Comparison of ENCODE assay signal across 16 cellular contexts in the genomic region with DNA sequence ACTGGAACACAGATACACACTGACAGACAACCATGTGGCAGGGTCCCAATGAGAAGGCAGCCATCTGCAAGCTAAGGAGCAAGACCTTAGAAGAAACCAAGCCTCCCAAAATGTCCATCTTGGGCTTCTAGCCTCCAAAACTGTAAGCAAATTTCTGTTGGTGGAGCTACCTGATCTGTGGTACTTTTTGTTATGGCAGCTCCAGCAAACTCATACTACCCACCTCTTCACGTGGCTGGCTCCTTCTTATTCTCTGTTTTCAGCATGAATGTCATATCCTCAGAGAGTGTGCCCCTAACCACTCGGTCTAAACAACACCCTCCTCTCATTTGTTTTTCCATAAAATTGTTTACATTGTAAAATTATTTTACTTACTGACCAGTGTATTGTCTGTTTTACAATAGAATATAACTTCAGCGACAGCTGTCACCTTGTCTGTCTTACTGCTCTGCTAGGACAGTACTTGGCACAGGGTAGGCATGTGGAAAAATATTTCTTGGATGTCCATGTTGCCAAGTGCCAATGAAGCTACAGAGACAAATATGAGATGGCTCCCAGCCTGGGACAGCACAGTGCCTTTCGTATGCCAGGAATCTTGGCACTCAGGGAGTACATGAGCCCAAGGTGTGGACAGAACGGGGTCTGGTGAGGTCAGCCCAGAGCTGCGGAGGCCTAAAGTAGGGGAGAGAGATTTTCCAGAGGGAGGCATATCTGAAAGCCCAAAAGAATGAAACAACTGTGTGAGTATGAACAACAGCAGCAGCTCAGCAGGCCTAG. TPM values are rescaled to one million over a fixed set of nuclear protein-coding genes. Genes with fewer than 3 reads are reported as not detected.
DNase-seq lines count a peak whose midpoint lies in the region; ATAC-seq and TF ChIP-seq lines count a peak whose summit lies in the region.
"Had no signal": no experiment of that assay in that cellular context is flagged by ENCODE, and none has a peak within 500 bp of the region (broad histone marks: within the 10 kb centered on the region; RNA-seq: fewer than 3 reads in every experiment).

No MANE protein-coding gene starts in this region.

- H3K27me3 ChIP-seq in breast epithelium (no peaks in the 10 kb centered on the region), left ventricle myocardium inferior (ENCODE audit: low read depth) (no peaks in the 10 kb centered on the region)

- peak in 1 of 2 donors; percentile 71 for DNase-seq in breast epithelium (ENCODE audit: low spot score in 2 of 2)
- no peak for DNase-seq in MCF 10A (ENCODE audit: unreplicated experiment)
- DNase-seq in left ventricle myocardium inferior: peak; percentile 66
- no peak for DNase-seq in progenitor cell of endocrine pancreas (ENCODE audit: low spot score, unreplicated experiment)
- DNase-seq in NCI-H446 treated with DMSO at 0.1 percent for 48 hours (lab: John Stamatoyannopoulos, UW): no peak
- DNase-seq in NCI-H526 treated with DMSO at 0.1 percent for 48 hours (lab: John Stamatoyannopoulos, UW): no peak
- DNase-seq in CD1c-positive myeloid dendritic cell (ENCODE audit: extremely low spot score): no peak
- DNase-seq: 8988T; CD8-positive, alpha-beta memory T cell; DMS79 treated with DMSO at 0.1 percent for 48 hours; KG1; NCI-H1092 treated with DMSO at 0.1 percent for 48 hours; NCI-H187; NCI-H345; PC-9 had no signal

- no peak for TF ChIP-seq CTCF in breast epithelium (IDR thresholded peaks at IDR 0.05)
- no peak for TF ChIP-seq CTCF in MCF 10A (IDR thresholded peaks at IDR 0.05; ENCODE audit: unreplicated experiment)
- TF ChIP-seq CTCF in left ventricle myocardium inferior (IDR thresholded peaks at IDR 0.05; ENCODE audit: borderline replicate concordance): no peak
- TF ChIP-seq CTCF in progenitor cell of endocrine pancreas (IDR thresholded peaks at IDR 0.05; ENCODE audit: unreplicated experiment): no peak

- H3K36me3 Mint-ChIP-seq in MCF 10A (ENCODE audit: insufficient read depth, unreplicated experiment) (no peaks in the 10 kb centered on the region), progenitor cell of endocrine pancreas (ENCODE audit: insufficient read depth) (no peaks in the 10 kb centered on the region)
- H3K36me3 Mint-ChIP-seq: CD8-positive, alpha-beta memory T cell had no signal

- H3K4me3 Mint-ChIP-seq in MCF 10A (ENCODE audit: unreplicated experiment) (no peak overlapping the region), progenitor cell of endocrine pancreas (ENCODE audit: low read depth) (no peak overlapping the region)
- H3K4me3 Mint-ChIP-seq: CD8-positive, alpha-beta memory T cell had no signal

- H3K4me3 ChIP-seq in breast epithelium (no peak overlapping the region), left ventricle myocardium inferior (no peak overlapping the region)
- H3K4me3 ChIP-seq: PC-9 had no signal

- TF ChIP-seq POLR2A in breast epithelium (IDR thresholded peaks at IDR 0.05): no peak

- H3K4me1 Mint-ChIP-seq in MCF 10A (ENCODE audit: insufficient read depth, unreplicated experiment): no peaks in the 10 kb centered on the region
- peaks cover 44% of the 10 kb centered on the region for H3K4me1 Mint-ChIP-seq in progenitor cell of endocrine pancreas (ENCODE audit: low read depth)
- H3K4me1 Mint-ChIP-seq: CD8-positive, alpha-beta memory T cell had no signal

- peak overlapping the region; percentile 16 to 42 for H3K27ac ChIP-seq in breast epithelium
- peak overlapping the region; percentile 89 for H3K27ac ChIP-seq in left ventricle myocardium inferior (replicated peaks)
- H3K27ac ChIP-seq: PC-9 had no signal

- CTCF ChIA-PET in MCF 10A (lab: Yijun Ruan, JAX): interaction anchor here (0.5 to 1.4 kb wide), 5 partner anchors 13 to 27 kb away, joined by 3 to 5 read pairs (median 3); no protein-coding TSS in a partner anchor

- H3K9me3 Mint-ChIP-seq in MCF 10A (ENCODE audit: unreplicated experiment) (no peaks in the 10 kb centered on the region), progenitor cell of endocrine pancreas (ENCODE audit: low read depth) (no peaks in the 10 kb centered on the region)
- H3K9me3 Mint-ChIP-seq: CD8-positive, alpha-beta memory T cell had no signal

- no TSS peak for BruUV-seq in MCF 10A (replicated peaks; lab: Mats Ljungman, UMichigan)

- H3K27ac Mint-ChIP-seq in MCF 10A (ENCODE audit: low read depth, unreplicated experiment) (no peak overlapping the region), progenitor cell of endocrine pancreas (peak overlapping the region; percentile 51)

- H3K36me3 ChIP-seq in breast epithelium (no peaks in the 10 kb centered on the region), left ventricle myocardium inferior (no peaks in the 10 kb centered on the region)

- intact Hi-C loops in breast epithelium (cut with DNase I; ENCODE audit: low total_unique reads) (no loop called here), MCF 10A (cut with micrococcal nuclease) (loop anchor here (10.0 kb wide), 1 partner anchor 51 kb away; no protein-coding TSS in a partner anchor), left ventricle myocardium inferior (cut with micrococcal nuclease) (no loop called here)

- ATAC-seq in GM21529 (IDR thresholded peaks at IDR 0.05; ENCODE audit: unreplicated experiment): no peak

- POLR2A ChIA-PET in MCF 10A (lab: Yijun Ruan, JAX): interaction anchor here (1.2 to 1.8 kb wide), 2 partner anchors 18 to 23 kb away, joined by 3 to 7 read pairs; a partner anchor contains a TSS

- H3K27me3 Mint-ChIP-seq in MCF 10A (ENCODE audit: insufficient read depth, unreplicated experiment): peaks cover 32% of the 10 kb centered on the region
- no peaks in the 10 kb centered on the region for H3K27me3 Mint-ChIP-seq in progenitor cell of endocrine pancreas

- H3K9me3 ChIP-seq in breast epithelium (no peaks in the 10 kb centered on the region), left ventricle myocardium inferior (replicated peaks) (peaks cover 7% of the 10 kb centered on the region)

- H3K4me1 ChIP-seq in breast epithelium (no peaks in the 10 kb centered on the region), left ventricle myocardium inferior (peaks cover 17% of the 10 kb centered on the region)

RNA-seq across cellular contexts. Expression of a gene that starts 17.4 kb away (rescaled TPM):
- total RNA-seq in breast epithelium: 100 to 1,000 TPM in 1 of 3 donors, 10 to 100 TPM in 2; 74.7 to 111 (median 86.7) TPM
- 71.2 and 75.0 TPM in 2 replicates for total RNA-seq in MCF 10A (2022)
- total RNA-seq in left ventricle myocardium inferior: 67.7 TPM
- 130 and 136 TPM in 2 replicates for total RNA-seq in progenitor cell of endocrine pancreas
